ENCODE assay signal across 1 cellular context in the genomic region with DNA sequence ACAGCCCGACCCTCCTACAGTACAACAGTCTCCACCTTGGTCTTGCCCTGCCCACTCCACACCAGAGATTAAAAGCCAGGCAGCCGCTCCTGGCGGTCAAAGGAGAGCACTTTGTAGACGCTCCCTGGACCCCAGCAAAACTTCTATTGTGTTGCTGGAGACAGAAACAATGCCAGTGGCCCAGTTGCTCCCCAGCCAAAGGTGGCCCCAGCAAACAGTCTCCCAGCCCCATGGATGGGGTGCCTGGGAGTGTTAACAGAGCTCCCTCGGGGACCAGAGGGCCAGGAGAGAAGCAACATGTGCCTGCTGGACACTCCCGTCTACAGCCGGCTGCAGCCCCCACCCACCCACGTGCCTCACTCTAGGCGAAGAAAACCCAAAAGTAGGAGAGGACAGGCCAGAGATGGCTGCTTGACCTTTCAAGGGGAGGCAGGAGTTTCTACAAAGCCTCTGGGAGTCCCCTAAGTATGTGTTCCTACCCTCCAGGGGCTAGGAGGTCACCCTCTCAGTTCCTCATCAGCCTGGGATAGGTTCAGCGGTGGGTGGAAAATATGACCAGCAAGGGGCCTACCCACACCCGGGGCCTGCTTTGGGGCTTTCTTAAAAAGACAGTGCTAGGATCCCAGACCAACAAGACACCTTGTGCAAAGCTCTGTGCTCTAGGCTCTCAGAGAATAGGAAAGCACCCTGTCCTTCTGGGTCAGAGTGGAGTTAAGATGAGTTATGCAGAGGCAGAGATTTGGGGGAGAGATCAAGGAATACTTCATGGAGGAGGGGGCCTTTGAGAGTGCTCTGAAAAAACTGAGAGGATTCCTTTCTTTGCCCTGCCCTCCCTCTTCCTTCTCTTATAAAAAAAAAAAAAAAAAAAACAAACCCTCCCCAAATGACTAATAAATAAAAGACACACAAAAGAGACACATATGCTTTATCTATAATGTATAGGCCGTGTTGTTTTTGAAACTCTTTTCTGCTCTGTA.
TF ChIP-seq lines count a peak whose summit lies in the region.

No MANE protein-coding gene starts in this region.

TF ChIP-seq in GM12878, 131 proteins besides CTCF, POLR2A, EP300 and RAD21 (continued from another document and continues in another):
- TF ChIP-seq, protein P1, sequence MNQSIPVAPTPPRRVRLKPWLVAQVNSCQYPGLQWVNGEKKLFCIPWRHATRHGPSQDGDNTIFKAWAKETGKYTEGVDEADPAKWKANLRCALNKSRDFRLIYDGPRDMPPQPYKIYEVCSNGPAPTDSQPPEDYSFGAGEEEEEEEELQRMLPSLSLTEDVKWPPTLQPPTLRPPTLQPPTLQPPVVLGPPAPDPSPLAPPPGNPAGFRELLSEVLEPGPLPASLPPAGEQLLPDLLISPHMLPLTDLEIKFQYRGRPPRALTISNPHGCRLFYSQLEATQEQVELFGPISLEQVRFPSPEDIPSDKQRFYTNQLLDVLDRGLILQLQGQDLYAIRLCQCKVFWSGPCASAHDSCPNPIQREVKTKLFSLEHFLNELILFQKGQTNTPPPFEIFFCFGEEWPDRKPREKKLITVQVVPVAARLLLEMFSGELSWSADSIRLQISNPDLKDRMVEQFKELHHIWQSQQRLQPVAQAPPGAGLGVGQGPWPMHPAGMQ (IDR thresholded peaks at IDR 0.05; ENCODE audit: borderline replicate concordance): no peak
- TF ChIP-seq, protein P2, sequence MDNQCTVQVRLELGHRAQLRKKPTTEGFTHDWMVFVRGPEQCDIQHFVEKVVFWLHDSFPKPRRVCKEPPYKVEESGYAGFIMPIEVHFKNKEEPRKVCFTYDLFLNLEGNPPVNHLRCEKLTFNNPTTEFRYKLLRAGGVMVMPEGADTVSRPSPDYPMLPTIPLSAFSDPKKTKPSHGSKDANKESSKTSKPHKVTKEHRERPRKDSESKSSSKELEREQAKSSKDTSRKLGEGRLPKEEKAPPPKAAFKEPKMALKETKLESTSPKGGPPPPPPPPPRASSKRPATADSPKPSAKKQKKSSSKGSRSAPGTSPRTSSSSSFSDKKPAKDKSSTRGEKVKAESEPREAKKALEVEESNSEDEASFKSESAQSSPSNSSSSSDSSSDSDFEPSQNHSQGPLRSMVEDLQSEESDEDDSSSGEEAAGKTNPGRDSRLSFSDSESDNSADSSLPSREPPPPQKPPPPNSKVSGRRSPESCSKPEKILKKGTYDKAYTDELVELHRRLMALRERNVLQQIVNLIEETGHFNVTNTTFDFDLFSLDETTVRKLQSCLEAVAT (IDR thresholded peaks at IDR 0.05): peak; percentile 62; the same call in 1 of the 2 replicates
- TF ChIP-seq YBX1 (IDR thresholded peaks at IDR 0.05) (no peak), EZH2 (IDR thresholded peaks at IDR 0.05; ENCODE audit: borderline replicate concordance, control insufficient read depth, low read depth, low read length) (no peak), RFX5 (IDR thresholded peaks at IDR 0.05; ENCODE audit: low read depth, low read length) (no peak), SREBF2 (IDR thresholded peaks at IDR 0.05; ENCODE audit: low read length) (no peak), CREB1 (IDR thresholded peaks at IDR 0.05; ENCODE audit: low read depth) (peak; percentile 90), SMAD1 (IDR thresholded peaks at IDR 0.05; ENCODE audit: low read depth, partially characterized antibody) (no peak), NRF1 (conservative IDR thresholded peaks at IDR 0.05; ENCODE audit: low read depth, low read length) (no peak), NBN (IDR thresholded peaks at IDR 0.05) (peak; percentile 84; the same call in 1 of the 2 replicates), DPF2 (IDR thresholded peaks at IDR 0.05) (peak; percentile 96), SRF (IDR thresholded peaks at IDR 0.05; ENCODE audit: low read depth in 2 of 2, low read length in 2 of 2) (no peak), CHD2 (IDR thresholded peaks at IDR 0.05; ENCODE audit: borderline replicate concordance, low read depth, low read length) (peak; percentile 69; the same call in 1 of the 2 replicates), ZBED1 (IDR thresholded peaks at IDR 0.05; ENCODE audit: borderline replicate concordance) (peak; percentile 43; the same call in 1 of the 2 replicates), SUZ12 (IDR thresholded peaks at IDR 0.05; ENCODE audit: unreplicated experiment) (no peak), POLR2AphosphoS5 (IDR thresholded peaks at IDR 0.05; ENCODE audit: low read length) (peak; percentile 51), TCF3 (IDR thresholded peaks at IDR 0.05; ENCODE audit: borderline replicate concordance, insufficient read depth, low read depth, low read length) (no peak), SP1 (IDR thresholded peaks at IDR 0.05; ENCODE audit: low read depth, low read length) (peak; percentile 91), WRNIP1 (IDR thresholded peaks at IDR 0.05; ENCODE audit: borderline replicate concordance, low read depth, low read length) (no peak), MYC (IDR thresholded peaks at IDR 0.05; ENCODE audit: insufficient read depth, insufficient read length, insufficient replicate concordance, low read length, severe bottlenecking) (no peak), KDM1A (IDR thresholded peaks at IDR 0.05; ENCODE audit: borderline replicate concordance) (no peak), ZNF207 (IDR thresholded peaks at IDR 0.05; ENCODE audit: borderline replicate concordance) (no peak; the same call in 1 of the 2 replicates), CHD4 (IDR thresholded peaks at IDR 0.05) (no peak)
- TF ChIP-seq, protein P3, sequence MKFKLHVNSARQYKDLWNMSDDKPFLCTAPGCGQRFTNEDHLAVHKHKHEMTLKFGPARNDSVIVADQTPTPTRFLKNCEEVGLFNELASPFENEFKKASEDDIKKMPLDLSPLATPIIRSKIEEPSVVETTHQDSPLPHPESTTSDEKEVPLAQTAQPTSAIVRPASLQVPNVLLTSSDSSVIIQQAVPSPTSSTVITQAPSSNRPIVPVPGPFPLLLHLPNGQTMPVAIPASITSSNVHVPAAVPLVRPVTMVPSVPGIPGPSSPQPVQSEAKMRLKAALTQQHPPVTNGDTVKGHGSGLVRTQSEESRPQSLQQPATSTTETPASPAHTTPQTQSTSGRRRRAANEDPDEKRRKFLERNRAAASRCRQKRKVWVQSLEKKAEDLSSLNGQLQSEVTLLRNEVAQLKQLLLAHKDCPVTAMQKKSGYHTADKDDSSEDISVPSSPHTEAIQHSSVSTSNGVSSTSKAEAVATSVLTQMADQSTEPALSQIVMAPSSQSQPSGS (IDR thresholded peaks at IDR 0.05; ENCODE audit: low read length): peak; percentile 93
- TF ChIP-seq, protein P4, sequence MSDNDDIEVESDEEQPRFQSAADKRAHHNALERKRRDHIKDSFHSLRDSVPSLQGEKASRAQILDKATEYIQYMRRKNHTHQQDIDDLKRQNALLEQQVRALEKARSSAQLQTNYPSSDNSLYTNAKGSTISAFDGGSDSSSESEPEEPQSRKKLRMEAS (IDR thresholded peaks at IDR 0.05; ENCODE audit: low read depth, low read length): peak; percentile 76; the same call in 1 of the 2 replicates
- TF ChIP-seq, protein P5, sequence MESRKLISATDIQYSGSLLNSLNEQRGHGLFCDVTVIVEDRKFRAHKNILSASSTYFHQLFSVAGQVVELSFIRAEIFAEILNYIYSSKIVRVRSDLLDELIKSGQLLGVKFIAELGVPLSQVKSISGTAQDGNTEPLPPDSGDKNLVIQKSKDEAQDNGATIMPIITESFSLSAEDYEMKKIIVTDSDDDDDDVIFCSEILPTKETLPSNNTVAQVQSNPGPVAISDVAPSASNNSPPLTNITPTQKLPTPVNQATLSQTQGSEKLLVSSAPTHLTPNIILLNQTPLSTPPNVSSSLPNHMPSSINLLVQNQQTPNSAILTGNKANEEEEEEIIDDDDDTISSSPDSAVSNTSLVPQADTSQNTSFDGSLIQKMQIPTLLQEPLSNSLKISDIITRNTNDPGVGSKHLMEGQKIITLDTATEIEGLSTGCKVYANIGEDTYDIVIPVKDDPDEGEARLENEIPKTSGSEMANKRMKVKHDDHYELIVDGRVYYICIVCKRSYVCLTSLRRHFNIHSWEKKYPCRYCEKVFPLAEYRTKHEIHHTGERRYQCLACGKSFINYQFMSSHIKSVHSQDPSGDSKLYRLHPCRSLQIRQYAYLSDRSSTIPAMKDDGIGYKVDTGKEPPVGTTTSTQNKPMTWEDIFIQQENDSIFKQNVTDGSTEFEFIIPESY (IDR thresholded peaks at IDR 0.05): peak; percentile 67; the same call in 1 of the 2 replicates
- TF ChIP-seq, protein P6, sequence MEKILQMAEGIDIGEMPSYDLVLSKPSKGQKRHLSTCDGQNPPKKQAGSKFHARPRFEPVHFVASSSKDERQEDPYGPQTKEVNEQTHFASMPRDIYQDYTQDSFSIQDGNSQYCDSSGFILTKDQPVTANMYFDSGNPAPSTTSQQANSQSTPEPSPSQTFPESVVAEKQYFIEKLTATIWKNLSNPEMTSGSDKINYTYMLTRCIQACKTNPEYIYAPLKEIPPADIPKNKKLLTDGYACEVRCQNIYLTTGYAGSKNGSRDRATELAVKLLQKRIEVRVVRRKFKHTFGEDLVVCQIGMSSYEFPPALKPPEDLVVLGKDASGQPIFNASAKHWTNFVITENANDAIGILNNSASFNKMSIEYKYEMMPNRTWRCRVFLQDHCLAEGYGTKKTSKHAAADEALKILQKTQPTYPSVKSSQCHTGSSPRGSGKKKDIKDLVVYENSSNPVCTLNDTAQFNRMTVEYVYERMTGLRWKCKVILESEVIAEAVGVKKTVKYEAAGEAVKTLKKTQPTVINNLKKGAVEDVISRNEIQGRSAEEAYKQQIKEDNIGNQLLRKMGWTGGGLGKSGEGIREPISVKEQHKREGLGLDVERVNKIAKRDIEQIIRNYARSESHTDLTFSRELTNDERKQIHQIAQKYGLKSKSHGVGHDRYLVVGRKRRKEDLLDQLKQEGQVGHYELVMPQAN (conservative IDR thresholded peaks at IDR 0.05): no peak
- TF ChIP-seq, protein P7, sequence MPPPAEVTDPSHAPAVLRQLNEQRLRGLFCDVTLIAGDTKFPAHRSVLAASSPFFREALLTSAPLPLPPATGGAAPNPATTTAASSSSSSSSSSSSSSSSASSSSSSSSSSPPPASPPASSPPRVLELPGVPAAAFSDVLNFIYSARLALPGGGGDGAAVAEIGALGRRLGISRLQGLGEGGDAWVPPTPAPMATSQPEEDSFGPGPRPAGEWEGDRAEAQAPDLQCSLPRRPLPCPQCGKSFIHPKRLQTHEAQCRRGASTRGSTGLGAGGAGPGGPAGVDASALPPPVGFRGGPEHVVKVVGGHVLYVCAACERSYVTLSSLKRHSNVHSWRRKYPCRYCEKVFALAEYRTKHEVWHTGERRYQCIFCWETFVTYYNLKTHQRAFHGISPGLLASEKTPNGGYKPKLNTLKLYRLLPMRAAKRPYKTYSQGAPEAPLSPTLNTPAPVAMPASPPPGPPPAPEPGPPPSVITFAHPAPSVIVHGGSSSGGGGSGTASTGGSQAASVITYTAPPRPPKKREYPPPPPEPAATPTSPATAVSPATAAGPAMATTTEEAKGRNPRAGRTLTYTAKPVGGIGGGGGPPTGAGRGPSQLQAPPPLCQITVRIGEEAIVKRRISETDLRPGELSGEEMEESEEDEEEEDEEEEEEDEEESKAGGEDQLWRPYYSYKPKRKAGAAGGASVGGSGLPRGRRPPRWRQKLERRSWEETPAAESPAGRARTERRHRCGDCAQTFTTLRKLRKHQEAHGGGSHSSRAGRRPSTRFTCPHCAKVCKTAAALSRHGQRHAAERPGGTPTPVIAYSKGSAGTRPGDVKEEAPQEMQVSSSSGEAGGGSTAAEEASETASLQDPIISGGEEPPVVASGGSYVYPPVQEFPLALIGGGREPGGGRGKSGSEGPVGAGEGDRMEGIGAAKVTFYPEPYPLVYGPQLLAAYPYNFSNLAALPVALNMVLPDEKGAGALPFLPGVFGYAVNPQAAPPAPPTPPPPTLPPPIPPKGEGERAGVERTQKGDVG (CRISPR knock-in tag; IDR thresholded peaks at IDR 0.05): no peak
- TF ChIP-seq, protein P8, sequence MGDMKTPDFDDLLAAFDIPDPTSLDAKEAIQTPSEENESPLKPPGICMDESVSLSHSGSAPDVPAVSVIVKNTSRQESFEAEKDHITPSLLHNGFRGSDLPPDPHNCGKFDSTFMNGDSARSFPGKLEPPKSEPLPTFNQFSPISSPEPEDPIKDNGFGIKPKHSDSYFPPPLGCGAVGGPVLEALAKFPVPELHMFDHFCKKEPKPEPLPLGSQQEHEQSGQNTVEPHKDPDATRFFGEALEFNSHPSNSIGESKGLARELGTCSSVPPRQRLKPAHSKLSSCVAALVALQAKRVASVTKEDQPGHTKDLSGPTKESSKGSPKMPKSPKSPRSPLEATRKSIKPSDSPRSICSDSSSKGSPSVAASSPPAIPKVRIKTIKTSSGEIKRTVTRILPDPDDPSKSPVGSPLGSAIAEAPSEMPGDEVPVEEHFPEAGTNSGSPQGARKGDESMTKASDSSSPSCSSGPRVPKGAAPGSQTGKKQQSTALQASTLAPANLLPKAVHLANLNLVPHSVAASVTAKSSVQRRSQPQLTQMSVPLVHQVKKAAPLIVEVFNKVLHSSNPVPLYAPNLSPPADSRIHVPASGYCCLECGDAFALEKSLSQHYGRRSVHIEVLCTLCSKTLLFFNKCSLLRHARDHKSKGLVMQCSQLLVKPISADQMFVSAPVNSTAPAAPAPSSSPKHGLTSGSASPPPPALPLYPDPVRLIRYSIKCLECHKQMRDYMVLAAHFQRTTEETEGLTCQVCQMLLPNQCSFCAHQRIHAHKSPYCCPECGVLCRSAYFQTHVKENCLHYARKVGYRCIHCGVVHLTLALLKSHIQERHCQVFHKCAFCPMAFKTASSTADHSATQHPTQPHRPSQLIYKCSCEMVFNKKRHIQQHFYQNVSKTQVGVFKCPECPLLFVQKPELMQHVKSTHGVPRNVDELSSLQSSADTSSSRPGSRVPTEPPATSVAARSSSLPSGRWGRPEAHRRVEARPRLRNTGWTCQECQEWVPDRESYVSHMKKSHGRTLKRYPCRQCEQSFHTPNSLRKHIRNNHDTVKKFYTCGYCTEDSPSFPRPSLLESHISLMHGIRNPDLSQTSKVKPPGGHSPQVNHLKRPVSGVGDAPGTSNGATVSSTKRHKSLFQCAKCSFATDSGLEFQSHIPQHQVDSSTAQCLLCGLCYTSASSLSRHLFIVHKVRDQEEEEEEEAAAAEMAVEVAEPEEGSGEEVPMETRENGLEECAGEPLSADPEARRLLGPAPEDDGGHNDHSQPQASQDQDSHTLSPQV (IDR thresholded peaks at IDR 0.05): no peak
- TF ChIP-seq, protein P9, sequence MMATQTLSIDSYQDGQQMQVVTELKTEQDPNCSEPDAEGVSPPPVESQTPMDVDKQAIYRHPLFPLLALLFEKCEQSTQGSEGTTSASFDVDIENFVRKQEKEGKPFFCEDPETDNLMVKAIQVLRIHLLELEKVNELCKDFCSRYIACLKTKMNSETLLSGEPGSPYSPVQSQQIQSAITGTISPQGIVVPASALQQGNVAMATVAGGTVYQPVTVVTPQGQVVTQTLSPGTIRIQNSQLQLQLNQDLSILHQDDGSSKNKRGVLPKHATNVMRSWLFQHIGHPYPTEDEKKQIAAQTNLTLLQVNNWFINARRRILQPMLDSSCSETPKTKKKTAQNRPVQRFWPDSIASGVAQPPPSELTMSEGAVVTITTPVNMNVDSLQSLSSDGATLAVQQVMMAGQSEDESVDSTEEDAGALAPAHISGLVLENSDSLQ (IDR thresholded peaks at IDR 0.05): no peak
